Comparison of ENCODE assay signal across 14 cellular contexts in genomic region chr3:180329187-180329586, GRCh38.
DNase-seq lines count a peak whose midpoint lies in the region; ATAC-seq, FAIRE-seq and TF ChIP-seq lines count a peak whose summit lies in the region.
"Had no signal": no experiment of that assay in that cellular context is flagged by ENCODE, and none has a peak within 500 bp of the region (broad histone marks: within the 10 kb centered on the region; RNA-seq: fewer than 3 reads in every experiment).

No MANE protein-coding gene starts in this region.

- TF ChIP-seq CTCF in GM12874 (IDR thresholded peaks at IDR 0.05; ENCODE audit: insufficient read depth, low read depth, low read length) (peak; percentile 23; the same call in 1 of the 2 replicates), ascending aorta (IDR thresholded peaks at IDR 0.05) (no peak), chondrocyte (IDR thresholded peaks at IDR 0.05) (no peak)

- H3K4me3 ChIP-seq in ascending aorta = no peak overlapping the region

- no peaks in the 10 kb centered on the region for H3K36me3 ChIP-seq in ascending aorta
- H3K36me3 ChIP-seq: brain microvascular endothelial cell had no signal

- H3K9me3 Mint-ChIP-seq in chondrocyte (ENCODE audit: low read depth) = peaks cover 8% of the 10 kb centered on the region

- peaks cover 1% of the 10 kb centered on the region for H3K36me3 Mint-ChIP-seq in chondrocyte (ENCODE audit: low read depth)

- H3K4me1 ChIP-seq in ascending aorta = no peaks in the 10 kb centered on the region

- no peak overlapping the region for H3K4me3 Mint-ChIP-seq in chondrocyte (ENCODE audit: unreplicated experiment)
- H3K4me3 Mint-ChIP-seq: activated T-cell treated with anti-CD3 and anti-CD28 coated beads, Interleukin-2, amount 50 U/mL, for 72 hours; natural killer cell; stimulated activated naive CD8-positive, alpha-beta T cell treated with anti-CD3 and anti-CD28 coated beads, Interleukin-15, Interleukin-2, amounts not matched to agents 100 ng/mL and 50 ng/mL, for 24 hours had no signal

- no peaks in the 10 kb centered on the region for H3K4me1 Mint-ChIP-seq in chondrocyte (ENCODE audit: low read depth)
- H3K4me1 Mint-ChIP-seq: natural killer cell had no signal

- H3K27ac Mint-ChIP-seq in chondrocyte (ENCODE audit: unreplicated experiment) = no peak overlapping the region
- H3K27ac Mint-ChIP-seq: activated T-cell treated with anti-CD3 and anti-CD28 coated beads, Interleukin-2, amount 50 U/mL, for 72 hours; natural killer cell; stimulated activated naive CD8-positive, alpha-beta T cell treated with anti-CD3 and anti-CD28 coated beads, Interleukin-15, Interleukin-2, amounts not matched to agents 100 ng/mL and 50 ng/mL, for 24 hours had no signal

- H3K9me3 ChIP-seq in ascending aorta = no peaks in the 10 kb centered on the region

- no peak for FAIRE-seq in RCC 7860 (lab: Jason Lieb, UNC)

- peaks cover 3% of the 10 kb centered on the region for H3K27me3 Mint-ChIP-seq in chondrocyte (ENCODE audit: low read depth)
- H3K27me3 Mint-ChIP-seq: stimulated activated naive CD8-positive, alpha-beta T cell treated with anti-CD3 and anti-CD28 coated beads, Interleukin-15, Interleukin-2, amounts not matched to agents 100 ng/mL and 50 ng/mL, for 24 hours had no signal

- no peak for DNase-seq in ascending aorta (ENCODE audit: low spot score in 2 of 2)
- DNase-seq in RCC 7860 (ENCODE audit: low spot score) = no peak
- no peak for DNase-seq in chondrocyte (ENCODE audit: low spot score)
- no peak for DNase-seq in NCI-H510A treated with DMSO at 0.1 percent for 48 hours (lab: John Stamatoyannopoulos, UW)
- DNase-seq: activated T-cell treated with anti-CD3 and anti-CD28 coated beads, Interleukin-2, amount 50 U/mL, for 72 hours; brain microvascular endothelial cell; natural killer cell; stimulated activated CD4-positive, alpha-beta T cell treated with anti-CD3 and anti-CD28 coated beads, Interleukin-15, amount 100 ng/mL, for 24 hours; T-helper 9 cell had no signal

- intact Hi-C loops in ascending aorta (cut with DNase I) = no loop called here

- no peak overlapping the region for H3K27ac ChIP-seq in ascending aorta
- H3K27ac ChIP-seq: brain microvascular endothelial cell had no signal

- ATAC-seq in GM19372 (IDR thresholded peaks at IDR 0.05; ENCODE audit: low read depth, unreplicated experiment) (peak; percentile 64), HG02759 (IDR thresholded peaks at IDR 0.05; ENCODE audit: unreplicated experiment) (peak; percentile 80), HG03442 (IDR thresholded peaks at IDR 0.05; ENCODE audit: unreplicated experiment) (peak; percentile 71)
- ATAC-seq: natural killer cell had no signal

- no peaks in the 10 kb centered on the region for H3K27me3 ChIP-seq in ascending aorta
- H3K27me3 ChIP-seq: brain microvascular endothelial cell had no signal
